ENCODE assay signal across 9 cellular contexts in the genomic region with DNA sequence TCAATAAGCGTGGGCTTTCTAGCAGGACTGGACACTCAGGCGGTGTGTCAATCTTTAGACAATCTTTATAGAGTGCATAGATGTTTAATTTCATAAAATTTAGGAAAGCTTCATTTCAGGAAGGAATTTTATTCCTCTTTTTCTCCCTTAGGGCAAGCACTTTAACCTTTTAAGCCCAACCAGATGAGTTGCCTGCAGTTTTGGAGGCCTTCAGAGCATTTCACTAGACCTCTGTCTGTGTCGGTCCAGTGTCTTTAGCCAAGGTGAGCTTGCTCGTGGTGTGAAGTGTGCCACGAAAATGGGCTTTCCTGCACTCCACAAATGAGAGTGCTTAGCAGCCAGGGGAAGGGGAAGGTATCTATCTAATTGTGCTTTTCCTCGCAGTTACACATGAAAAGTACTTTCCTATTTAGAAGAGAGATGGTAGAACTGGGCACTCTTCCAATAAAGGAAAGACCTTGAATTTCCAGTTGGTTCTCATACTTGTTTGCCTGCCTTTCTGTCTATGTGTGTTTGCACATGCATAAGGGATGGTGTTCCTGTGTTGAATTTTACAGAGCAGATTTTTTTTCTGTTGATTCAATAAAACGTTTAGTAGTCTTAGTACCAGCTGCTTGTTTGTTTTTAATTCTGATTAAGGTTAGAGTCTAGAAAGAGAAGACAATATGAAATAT. TPM values are rescaled to one million over a fixed set of nuclear protein-coding genes. Genes with fewer than 3 reads are reported as not detected.
DNase-seq lines count a peak whose midpoint lies in the region; ATAC-seq and TF ChIP-seq lines count a peak whose summit lies in the region.
"Had no signal": no experiment of that assay in that cellular context is flagged by ENCODE, and none has a peak within 500 bp of the region (broad histone marks: within the 10 kb centered on the region; RNA-seq: fewer than 3 reads in every experiment).

No MANE protein-coding gene starts in this region.

- peaks cover 7% of the 10 kb centered on the region; the same call in 1 of the 2 replicates for H3K36me3 Mint-ChIP-seq in HFFc6 (ENCODE audit: low read depth)
- H3K36me3 Mint-ChIP-seq in activated naive CD8-positive, alpha-beta T cell treated with anti-CD3 and anti-CD28 coated beads for 36 hours: peaks cover 17% of the 10 kb centered on the region

- peak overlapping the region; percentile 62 for H3K4me3 ChIP-seq in mesodermal cell (ENCODE audit: extremely low read depth, insufficient read depth, low read length, poor library complexity, severe bottlenecking)

- H3K4me1 Mint-ChIP-seq in HFFc6 (ENCODE audit: low read depth): peaks cover 23% of the 10 kb centered on the region
- H3K4me1 Mint-ChIP-seq in activated naive CD8-positive, alpha-beta T cell treated with anti-CD3 and anti-CD28 coated beads for 36 hours: peaks cover 10% of the 10 kb centered on the region

- no peak for TF ChIP-seq CTCF in 22Rv1 (IDR thresholded peaks at IDR 0.05)
- TF ChIP-seq CTCF in HFFc6 (IDR thresholded peaks at IDR 0.05): no peak

- H3K36me3 ChIP-seq in mesodermal cell (ENCODE audit: control insufficient read depth, insufficient read depth, low read length): no peaks in the 10 kb centered on the region

- peaks cover 7% of the 10 kb centered on the region; the same call in 1 of the 2 replicates for H3K9me3 Mint-ChIP-seq in HFFc6
- peaks cover 19% of the 10 kb centered on the region for H3K9me3 Mint-ChIP-seq in activated naive CD8-positive, alpha-beta T cell treated with anti-CD3 and anti-CD28 coated beads for 36 hours

- no peak for ATAC-seq in HG03025 (IDR thresholded peaks at IDR 0.05; ENCODE audit: low FRiP score, unreplicated experiment)
- no peak for ATAC-seq in GM19455 (IDR thresholded peaks at IDR 0.05; ENCODE audit: unreplicated experiment)
- no peak for ATAC-seq in GM21529 (IDR thresholded peaks at IDR 0.05; ENCODE audit: unreplicated experiment)

- no peaks in the 10 kb centered on the region for H3K4me1 ChIP-seq in mesodermal cell (ENCODE audit: control insufficient read depth, insufficient read depth, low read length, poor library complexity, severe bottlenecking)

- H3K27ac ChIP-seq in 22Rv1 (peak overlapping the region; percentile 72), mesodermal cell (ENCODE audit: low read depth, low read length, severe bottlenecking) (no peak overlapping the region)

- WGBS in mesodermal cell (ENCODE audit: insufficient coverage in 2 of 2), 2 experiments: 79% methylated on average over 4 of the region's 7 CpGs; no CpG with 5 or more reads in 1 of the 2 experiments

- peaks cover 6% of the 10 kb centered on the region; the same call in 1 of the 2 replicates for H3K27me3 Mint-ChIP-seq in HFFc6 (ENCODE audit: insufficient read depth)
- peaks cover 48% of the 10 kb centered on the region for H3K27me3 Mint-ChIP-seq in activated naive CD8-positive, alpha-beta T cell treated with anti-CD3 and anti-CD28 coated beads for 36 hours

- H3K4me3 Mint-ChIP-seq in HFFc6: peak overlapping the region; percentile 94
- peak overlapping the region; percentile 93 for H3K4me3 Mint-ChIP-seq in activated naive CD8-positive, alpha-beta T cell treated with anti-CD3 and anti-CD28 coated beads for 36 hours

- no peak for DNase-seq in HFFc6
- DNase-seq in activated naive CD8-positive, alpha-beta T cell treated with anti-CD3 and anti-CD28 coated beads for 36 hours: no peak
- no peak for DNase-seq in DMS 273 treated with DMSO at 0.1 percent for 48 hours (lab: John Stamatoyannopoulos, UW)

- H3K27ac Mint-ChIP-seq in HFFc6: no peak overlapping the region
- no peak overlapping the region for H3K27ac Mint-ChIP-seq in activated naive CD8-positive, alpha-beta T cell treated with anti-CD3 and anti-CD28 coated beads for 36 hours

- H3K9me3 ChIP-seq in mesodermal cell (ENCODE audit: control insufficient read depth, low read length): peaks cover 8% of the 10 kb centered on the region

RNA-seq across cellular contexts. Expression of gene FEZF2, which starts 53.6 kb away (rescaled TPM):
- not detected for total RNA-seq in HFFc6 (2021; fragmentation: NEBNext Ultra II Directional; extraction: Animal tissue kit (Norgen Biotek cat#: 25700))
- total RNA-seq in activated naive CD8-positive, alpha-beta T cell treated with anti-CD3 and anti-CD28 coated beads for 36 hours: not detected
- polyA plus RNA-seq in mesodermal cell (2013, experiment 1 of 2): not detected
- not detected for polyA plus RNA-seq in mesodermal cell (2013, experiment 2 of 2)
- polyA plus RNA-seq: adipose tissue had no signal
